25 cellular contexts compared by ENCODE assay signal in the genomic region with DNA sequence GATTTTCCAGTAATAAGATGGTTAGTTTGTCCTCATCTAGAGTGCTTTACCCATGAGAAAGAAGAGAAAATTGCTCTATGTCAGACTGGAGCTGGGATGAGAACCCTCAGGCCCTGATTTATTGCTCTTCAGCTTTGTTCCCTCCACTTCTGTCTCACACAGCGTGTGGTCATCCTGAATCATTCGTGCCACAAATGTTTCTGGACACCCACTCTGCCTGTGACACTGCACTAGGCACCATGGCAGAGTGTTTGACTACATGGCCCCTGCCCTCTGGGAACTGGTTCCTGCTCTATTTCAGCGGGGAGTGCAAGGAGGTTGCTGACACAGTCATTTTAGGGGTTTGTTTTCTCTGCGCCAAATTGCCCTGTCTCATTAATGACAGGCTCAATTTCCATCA.
DNase-seq lines count a peak whose midpoint lies in the region; ATAC-seq, FAIRE-seq and TF ChIP-seq lines count a peak whose summit lies in the region.
"Had no signal": no experiment of that assay in that cellular context is flagged by ENCODE, and none has a peak within 500 bp of the region (broad histone marks: within the 10 kb centered on the region; RNA-seq: fewer than 3 reads in every experiment).

No MANE protein-coding gene starts in this region.

- intact Hi-C loops in OCI-LY7 (cut with micrococcal nuclease; ENCODE audit: unreplicated experiment) = no loop called here

- peak in 2 of 3 experiments; percentile 43 to 67 for DNase-seq in NCI-H1417 (lab: John Stamatoyannopoulos, UW)
- no peak for DNase-seq in NCI-H1417 treated with DMSO at 0.1 percent for 48 hours (lab: John Stamatoyannopoulos, UW)
- DNase-seq in OCI-LY7 (ENCODE audit: low spot score) = no peak
- no peak for DNase-seq in urothelium cell line (ENCODE audit: low spot score)
- DNase-seq: GDM1, H7, HFFc6, NCI-H1092, NCI-H146, NCI-H2029, NCI-H524 treated with DMSO at 0.1 percent for 48 hours, PC-9, RPMI8226, SHP77, SW 1271 had no signal

- no peaks in the 10 kb centered on the region for H3K79me2 ChIP-seq in OCI-LY7 (ENCODE audit: insufficient read depth, low read depth, low read length)

- BruUV-seq in OCI-LY7 (replicated peaks; lab: Mats Ljungman, UMichigan) = no TSS peak

- H3K27me3 Mint-ChIP-seq in nephron (ENCODE audit: low read depth) = peaks cover 11% of the 10 kb centered on the region

- H3K27ac ChIP-seq in OCI-LY7 (ENCODE audit: low read depth, low read length, poor library complexity, severe bottlenecking) = no peak overlapping the region
- H3K27ac ChIP-seq: 22Rv1, HL-60, PC-9 had no signal

- H2AFZ ChIP-seq in OCI-LY7 (ENCODE audit: low read length) = peak overlapping the region; percentile 70; the same call in 1 of the 2 replicates
- H2AFZ ChIP-seq: PC-9 had no signal

- POLR2A ChIA-PET in OCI-LY7 (lab: Charles Lee) = interaction anchor here (1.2 to 1.3 kb wide), 2 partner anchors 21 to 130 kb away, joined by 3 read pairs; no protein-coding TSS in a partner anchor

- no peaks in the 10 kb centered on the region for H3K9me3 ChIP-seq in OCI-LY7 (ENCODE audit: low read length)

- FAIRE-seq in urothelium cell line (lab: Jason Lieb, UNC) = no peak
- FAIRE-seq: GM19239, HepG2, K562 had no signal

- peak overlapping the region; percentile 49 for H3K4me2 ChIP-seq in OCI-LY7 (ENCODE audit: low read length)
- H3K4me2 ChIP-seq: PC-9 had no signal

- CTCF ChIA-PET in OCI-LY7 (lab: Charles Lee; ENCODE audit: unreplicated experiment) = no interaction called here

- H3K4me3 ChIP-seq in OCI-LY7 (ENCODE audit: low read depth, low read length, poor library complexity, severe bottlenecking) = no peak overlapping the region
- H3K4me3 ChIP-seq: K562, PC-9 had no signal

- H3K9me2 ChIP-seq in OCI-LY7 (ENCODE audit: insufficient read depth, low read length) = no peaks in the 10 kb centered on the region

- no peak overlapping the region for H3K4me3 Mint-ChIP-seq in nephron
- H3K4me3 Mint-ChIP-seq: CD14-positive monocyte, HFFc6 had no signal

- H4K20me1 ChIP-seq in OCI-LY7 (ENCODE audit: insufficient read depth, low read length) = no peaks in the 10 kb centered on the region

- TF ChIP-seq CTCF in OCI-LY7 (conservative IDR thresholded peaks at IDR 0.05; ENCODE audit: low read length) (no peak), nephron (IDR thresholded peaks at IDR 0.05; ENCODE audit: unreplicated experiment in 3 of 3) (no peak)

- H3K4me1 Mint-ChIP-seq in nephron = peaks cover 20% of the 10 kb centered on the region

- no peaks in the 10 kb centered on the region for H3K36me3 Mint-ChIP-seq in nephron (ENCODE audit: low read depth)
- H3K36me3 Mint-ChIP-seq: CD14-positive monocyte had no signal

- ATAC-seq in GM21515 (IDR thresholded peaks at IDR 0.05; ENCODE audit: unreplicated experiment) (no peak), HG02610 (IDR thresholded peaks at IDR 0.05; ENCODE audit: unreplicated experiment) (no peak), GM21367 (IDR thresholded peaks at IDR 0.05; ENCODE audit: unreplicated experiment) (no peak)
- ATAC-seq: HepG2, K562 had no signal

- H3K9me3 Mint-ChIP-seq in nephron = no peaks in the 10 kb centered on the region
- H3K9me3 Mint-ChIP-seq: HFFc6 had no signal

- H3K36me3 ChIP-seq in OCI-LY7 (ENCODE audit: insufficient read depth, low read length) = no peaks in the 10 kb centered on the region

- H3K27ac Mint-ChIP-seq in nephron = peak overlapping the region in 2 of 3 experiments; percentile 15 to 23
- H3K27ac Mint-ChIP-seq: CD14-positive monocyte, HFFc6 had no signal

- peaks cover 22% of the 10 kb centered on the region for H3K4me1 ChIP-seq in OCI-LY7 (ENCODE audit: insufficient read depth, low read length, poor library complexity, severe bottlenecking)

Comparison
In these comparisons a context has a peak if more than half of its experiments do, and no peak if none do; other contexts are left out.
1. DNase-seq: peak in NCI-H1417 (2 of 3); none in NCI-H1417 treated with DMSO at 0.1 percent for 48 hours (single experiment), OCI-LY7 (single experiment) and urothelium cell line (single experiment).